Comparison of ENCODE assay signal across 9 cellular contexts in the genomic region with DNA sequence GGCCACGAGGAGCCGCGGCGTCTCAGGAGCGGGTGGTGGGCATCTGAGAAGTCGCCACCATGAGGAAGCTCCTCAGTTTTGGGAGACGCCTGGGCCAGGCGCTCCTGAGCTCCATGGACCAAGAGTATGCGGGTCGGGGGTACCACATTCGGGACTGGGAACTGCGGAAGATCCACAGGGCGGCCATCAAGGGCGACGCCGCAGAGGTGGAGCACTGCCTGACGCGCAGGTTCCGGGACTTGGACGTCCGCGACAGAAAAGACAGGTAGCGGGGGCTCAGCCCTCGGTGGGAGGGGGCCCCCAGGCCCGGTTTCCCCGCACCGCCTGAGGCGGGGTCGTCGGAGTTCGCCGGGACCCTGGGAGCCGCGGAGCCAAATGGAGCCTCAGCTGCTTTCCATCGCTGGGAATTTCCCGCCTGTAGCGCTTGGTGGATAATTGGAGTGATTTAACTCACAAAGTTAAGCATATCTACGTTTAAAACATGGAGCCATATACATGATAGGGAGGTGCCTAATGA. TPM values are rescaled to one million over a fixed set of nuclear protein-coding genes. Genes with fewer than 3 reads are reported as not detected.
A peak's percentile ranks its signal among the peaks of the same experiment; 100 is the strongest.
DNase-seq lines count a peak whose midpoint lies in the region; ATAC-seq, FAIRE-seq and TF ChIP-seq lines count a peak whose summit lies in the region.
"Had no signal": no experiment of that assay in that cellular context is flagged by ENCODE, and none has a peak within 500 bp of the region (broad histone marks: within the 10 kb centered on the region; RNA-seq: fewer than 3 reads in every experiment).

No MANE protein-coding gene starts in this region.

- H3K9me3 ChIP-seq in Peyer's patch (no peaks in the 10 kb centered on the region), H1 (ENCODE audit: insufficient read depth in 2 of 2, low read depth in 1 of 2, low read length in 1 of 2) (no peaks in the 10 kb centered on the region), neuron (ENCODE audit: low read length) (no peaks in the 10 kb centered on the region)

- no peak for TF ChIP-seq RAD21 in H1 (IDR thresholded peaks at IDR 0.05 in 1 of 2, conservative IDR thresholded peaks at IDR 0.05 in 1 of 2; ENCODE audit: low read depth in 2 of 2, low read length in 2 of 2)

- H3K56ac ChIP-seq in H1 (replicated peaks; ENCODE audit: insufficient read length, low read depth, low read length) = no peak overlapping the region

- H4K8ac ChIP-seq in H1 (ENCODE audit: extremely low read depth, insufficient read depth, low read length) = no peak overlapping the region; the same call in none of the 2 replicates

- no peak for TF ChIP-seq POLR2A in Peyer's patch (IDR thresholded peaks at IDR 0.05)
- no peak for TF ChIP-seq POLR2A in H1 (IDR thresholded peaks at IDR 0.05; ENCODE audit: control extremely low read depth in 1 of 2, low read depth in 2 of 2, low read length in 2 of 2)

- no peak overlapping the region for H2BK120ac ChIP-seq in H1 (replicated peaks; ENCODE audit: low read depth, low read length)

- no peak overlapping the region for H2BK5ac ChIP-seq in H1 (ENCODE audit: low read depth, low read length)

- peak overlapping the region; percentile 32; the same call in 1 of the 2 replicates for H3K18ac ChIP-seq in H1 (ENCODE audit: extremely low read depth, low read length)

- CTCF ChIA-PET in H1 (lab: Charles Lee; ENCODE audit: partially characterized antibody) = interaction anchor here (1.0 to 1.9 kb wide), 7 partner anchors 28 to 126 kb away, joined by 3 to 6 read pairs (median 4); no protein-coding TSS in a partner anchor

- H3K27me3 ChIP-seq in Peyer's patch = peaks cover 0 to 21% of the 10 kb centered on the region in 2 donors
- no peaks in the 10 kb centered on the region for H3K27me3 ChIP-seq in H1 (replicated peaks in 1 of 4; ENCODE audit: control insufficient read depth in 3 of 4, extremely low read depth in 1 of 4, insufficient read depth in 3 of 4, low read length in 3 of 4)
- H3K27me3 ChIP-seq in neuron (ENCODE audit: insufficient read depth, low read length) = peaks cover 38% of the 10 kb centered on the region

- H3K36me3 ChIP-seq in Peyer's patch (no peaks in the 10 kb centered on the region), H1 (ENCODE audit: control insufficient read depth in 2 of 4, insufficient read depth in 4 of 4, low read length in 3 of 4) (no peaks in the 10 kb centered on the region; a peak in 1 of 8 replicates), neuron (ENCODE audit: insufficient read depth, low read length) (no peaks in the 10 kb centered on the region)
- H3K36me3 ChIP-seq: BLaER1 treated with 17β-estradiol and CSF1 and Interleukin-3, amounts not matched to agents 10 nM and 100 nM had no signal

- peak overlapping the region; percentile 58 to 62 for H3K4me2 ChIP-seq in H1 (ENCODE audit: insufficient read depth in 1 of 2, low read depth in 2 of 2, low read length in 2 of 2)
- H3K4me2 ChIP-seq: BLaER1 treated with 17β-estradiol and CSF1 and Interleukin-3, amounts not matched to agents 10 nM and 100 nM had no signal

- H3K4me1 ChIP-seq in Peyer's patch (peaks cover 0 to 16% (median 5%) of the 10 kb centered on the region in 4 donors), H1 (replicated peaks in 1 of 4; ENCODE audit: control insufficient read depth in 3 of 4, insufficient read depth in 4 of 4, low read length in 3 of 4) (no peaks in the 10 kb centered on the region), neuron (ENCODE audit: insufficient read depth, low read length) (peaks cover 9% of the 10 kb centered on the region)
- H3K4me1 ChIP-seq: BLaER1 treated with 17β-estradiol and CSF1 and Interleukin-3, amounts not matched to agents 10 nM and 100 nM had no signal

- POLR2A ChIA-PET in H1 (lab: Charles Lee; ENCODE audit: partially characterized antibody) = interaction anchor here (0.8 to 2.0 kb wide), 9 partner anchors 9 to 234 kb away, joined by 3 to 11 read pairs (median 3); a partner anchor contains a TSS

- H2BK12ac ChIP-seq in H1 (ENCODE audit: low read depth, low read length) = 0 out of 2 replicates have a peak overlapping the region, but pooled peaks have one; percentile 9

- peaks cover 8% of the 10 kb centered on the region; the same call in 1 of the 2 replicates for H3K23me2 ChIP-seq in H1 (ENCODE audit: low read depth, low read length)

- TF ChIP-seq EP300 in H1 (IDR thresholded peaks at IDR 0.05; ENCODE audit: borderline replicate concordance in 1 of 2, low read depth in 2 of 2, low read length in 2 of 2) = no peak

- 0% methylated on average over 28 of the region's 38 CpGs; no CpG with 5 or more reads in 1 of the 2 experiments for WGBS in H1 (ENCODE audit: extremely low coverage in 1 of 2, insufficient coverage in 1 of 2, insufficient read length in 1 of 2, insufficient replicate concordance in 2 of 2, low coverage in 1 of 2, low lambda C conversion rate in 2 of 2, missing lambda C conversion rate in 1 of 2), 2 experiments

- H3K79me1 ChIP-seq in H1 (ENCODE audit: low read depth, low read length) = no peaks in the 10 kb centered on the region

- H3K27ac ChIP-seq in Peyer's patch = no peak overlapping the region
- H3K27ac ChIP-seq in H1 (ENCODE audit: low read depth, low read length) = no peak overlapping the region
- H3K27ac ChIP-seq: BLaER1 treated with 17β-estradiol and CSF1 and Interleukin-3, amounts not matched to agents 10 nM and 100 nM had no signal

- H4K20me1 ChIP-seq in H1 (replicated peaks in 1 of 2; ENCODE audit: control insufficient read depth in 1 of 2, insufficient read depth in 2 of 2, low read length in 2 of 2) = no peaks in the 10 kb centered on the region
- H4K20me1 ChIP-seq: BLaER1 treated with 17β-estradiol and CSF1 and Interleukin-3, amounts not matched to agents 10 nM and 100 nM had no signal

- H3K14ac ChIP-seq in H1 (ENCODE audit: insufficient read length) = no peak overlapping the region

- FAIRE-seq in H1 (lab: Jason Lieb, UNC) = no peak

- DNase-seq in DMS79 treated with DMSO at 0.1 percent for 48 hours (lab: John Stamatoyannopoulos, UW) = peak; percentile 17
- no peak for DNase-seq in DMS79 (lab: John Stamatoyannopoulos, UW)
- no peak for DNase-seq in Peyer's patch
- DNase-seq in H1 (ENCODE audit: low read depth in 1 of 2, low spot score in 2 of 2) = peak in 1 of 2 experiments; percentile 58
- no peak for DNase-seq in OCI-M2 (lab: John Stamatoyannopoulos, UW; ENCODE audit: unreplicated experiment)

- H4K5ac ChIP-seq in H1 (ENCODE audit: insufficient read length, low read depth, low read length) = peak overlapping the region; percentile 21

- H2BK15ac ChIP-seq in H1 (ENCODE audit: low read length) = no peak overlapping the region

- H2AK5ac ChIP-seq in H1 (ENCODE audit: low read depth, low read length) = no peak overlapping the region

- no peak for TF ChIP-seq CTCF in Peyer's patch (IDR thresholded peaks at IDR 0.05)
- TF ChIP-seq CTCF in H1 (IDR thresholded peaks at IDR 0.05; ENCODE audit: control extremely low read depth in 1 of 3, insufficient read depth in 1 of 3, low read depth in 1 of 3, low read length in 3 of 3) = no peak

- H2AFZ ChIP-seq in H1 (ENCODE audit: low read length) (0 out of 2 replicates have a peak overlapping the region, but pooled peaks have one; percentile 41), neuron (ENCODE audit: low read depth, low read length) (peak overlapping the region; percentile 59)

- H3K4me3 ChIP-seq in Peyer's patch (peak overlapping the region in 3 of 4 donors; percentile 26 to 40 (median 38)), H1 (ENCODE audit: extremely low read depth in 1 of 4, insufficient read depth in 2 of 4, low read depth in 3 of 4, low read length in 4 of 4) (peak overlapping the region; percentile 37 to 76 (median 70)), neuron (ENCODE audit: low read length) (peak overlapping the region; percentile 37)
- H3K4me3 ChIP-seq: BLaER1 treated with 17β-estradiol and CSF1 and Interleukin-3, amounts not matched to agents 10 nM and 100 nM had no signal

- no peak overlapping the region for H3K4ac ChIP-seq in H1 (replicated peaks; ENCODE audit: insufficient read length, low read depth, low read length)

- peak overlapping the region; percentile 52 to 70 (median 58); a peak in 6 of 7 replicates for H3K9ac ChIP-seq in H1 (replicated peaks in 1 of 4; ENCODE audit: extremely low read depth in 1 of 4, low read depth in 3 of 4, low read length in 3 of 4)
- H3K9ac ChIP-seq: BLaER1 treated with 17β-estradiol and CSF1 and Interleukin-3, amounts not matched to agents 10 nM and 100 nM had no signal

- H3K79me2 ChIP-seq in H1 (ENCODE audit: control insufficient read depth in 1 of 2, insufficient read depth in 2 of 2, low read length in 2 of 2) = no peaks in the 10 kb centered on the region

- no peak overlapping the region for H3K23ac ChIP-seq in H1 (ENCODE audit: insufficient read length)

- no peak for ATAC-seq in GM18502 (IDR thresholded peaks at IDR 0.05; ENCODE audit: poor library complexity, unreplicated experiment)
- ATAC-seq in GM21367 (IDR thresholded peaks at IDR 0.05; ENCODE audit: unreplicated experiment) = no peak

- no peak overlapping the region for H2BK20ac ChIP-seq in H1 (ENCODE audit: low read length)

- H4K91ac ChIP-seq in H1 (replicated peaks; ENCODE audit: insufficient read length, low read length) = no peak overlapping the region

TF ChIP-seq in H1, 55 proteins besides CTCF, POLR2A, EP300 and RAD21 (continues in another document):
- TF ChIP-seq GABPA (IDR thresholded peaks at IDR 0.05; ENCODE audit: borderline replicate concordance, insufficient read depth, low read length) (no peak), TBP (IDR thresholded peaks at IDR 0.05; ENCODE audit: low read depth, low read length) (no peak; the same call in 1 of the 2 replicates)

RNA-seq across cellular contexts. Expression of a gene that starts 0.4 kb away (rescaled TPM):
- not detected for total RNA-seq in Peyer's patch
- total RNA-seq in H1 (2021; fragmentation: NEBNext Ultra II Directional; extraction: Animal tissue kit (Norgen Biotek cat#: 25700)) = 8.3 and 13.8 TPM in 2 replicates
- 0.69 and 1.6 TPM in 2 replicates for polyA plus RNA-seq in H1 (2011; rRNA removed)
- 2.0 TPM for polyA plus RNA-seq in H1 (2011; cell fraction: cytosol; rRNA removed)
- polyA plus RNA-seq in H1 (2011; cell fraction: nucleus; rRNA removed) = 3.2 TPM
- polyA plus RNA-seq in H1 (2012, experiment 1 of 2) = 4.3 to 10.2 TPM (median 7.5 TPM) in 4 replicates
- 1.8 TPM for polyA plus RNA-seq in H1 (2012, experiment 2 of 2)
- 12.2 TPM for polyA plus RNA-seq in H1 (2013, experiment 1 of 2)
- polyA plus RNA-seq in H1 (2013, experiment 2 of 2) = 12.7 TPM
- polyA minus RNA-seq in H1 (2011; rRNA and poly(A)+ RNA removed) = 4.0 and 5.9 TPM in 2 replicates
- 1.8 TPM for polyA minus RNA-seq in H1 (2011; cell fraction: cytosol; rRNA and poly(A)+ RNA removed)
- 21.6 TPM for polyA minus RNA-seq in H1 (2011; cell fraction: nucleus; rRNA and poly(A)+ RNA removed)

RNA-seq across cellular contexts. Expression of a gene that starts 50.8 kb away (rescaled TPM):
- total RNA-seq in Peyer's patch = 10 to 100 TPM; 14.5 to 26.4 (median 18.4) TPM
- total RNA-seq in H1 (2021; fragmentation: NEBNext Ultra II Directional; extraction: Animal tissue kit (Norgen Biotek cat#: 25700)) = 55.0 and 57.9 TPM in 2 replicates
- polyA plus RNA-seq in H1 (2011; rRNA removed) = 44.0 and 50.5 TPM in 2 replicates
- polyA plus RNA-seq in H1 (2011; cell fraction: cytosol; rRNA removed) = 35.5 TPM
- 96.6 TPM for polyA plus RNA-seq in H1 (2011; cell fraction: nucleus; rRNA removed)
- polyA plus RNA-seq in H1 (2012, experiment 1 of 2) = 44.3 to 55.6 TPM (median 49.2 TPM) in 4 replicates
- polyA plus RNA-seq in H1 (2012, experiment 2 of 2) = 61.6 TPM
- 31.4 TPM for polyA plus RNA-seq in H1 (2013, experiment 1 of 2)
- polyA plus RNA-seq in H1 (2013, experiment 2 of 2) = 28.6 TPM
- 65.7 and 66.4 TPM in 2 replicates for polyA minus RNA-seq in H1 (2011; rRNA and poly(A)+ RNA removed)
- polyA minus RNA-seq in H1 (2011; cell fraction: cytosol; rRNA and poly(A)+ RNA removed) = 25.9 TPM
- 50.5 TPM for polyA minus RNA-seq in H1 (2011; cell fraction: nucleus; rRNA and poly(A)+ RNA removed)
